Comparison of ENCODE assay signal across 1 cellular context in genomic region chr2:207768168-207768890, GRCh38.
TF ChIP-seq lines count a peak whose summit lies in the region.

No MANE protein-coding gene starts in this region.

TF ChIP-seq in HepG2, 621 proteins besides CTCF, POLR2A, EP300 and RAD21 (continued from another document and continues in another):
- TF ChIP-seq PPARG (CRISPR knock-in tag; conservative IDR thresholded peaks at IDR 0.05) (no peak; the same call in 1 of the 2 replicates), ZNF512 (CRISPR knock-in tag; IDR thresholded peaks at IDR 0.05) (peak; percentile 69; the same call in 1 of the 2 replicates), RAD51 (IDR thresholded peaks at IDR 0.05; ENCODE audit: borderline replicate concordance) (no peak), MXD4 (CRISPR knock-in tag; IDR thresholded peaks at IDR 0.05) (peak; percentile 68; the same call in 1 of the 2 replicates), ZNF281 (CRISPR knock-in tag; IDR thresholded peaks at IDR 0.05; ENCODE audit: borderline replicate concordance) (no peak), ZNF362 (CRISPR knock-in tag; IDR thresholded peaks at IDR 0.05; ENCODE audit: borderline replicate concordance) (peak; percentile 33; the same call in 1 of the 2 replicates), ZNF670 (CRISPR knock-in tag; IDR thresholded peaks at IDR 0.05; ENCODE audit: borderline replicate concordance) (peak; percentile 75; the same call in 1 of the 2 replicates), ZNF780A (CRISPR knock-in tag; IDR thresholded peaks at IDR 0.05) (no peak), ZNF639 (CRISPR knock-in tag; conservative IDR thresholded peaks at IDR 0.05) (0 out of 2 replicates have a peak, but pooled peaks have one; percentile 16), ZMYM2 (CRISPR knock-in tag; IDR thresholded peaks at IDR 0.05) (0 out of 2 replicates have a peak, but pooled peaks have one; percentile 24), ZNF605 (CRISPR knock-in tag; IDR thresholded peaks at IDR 0.05) (no peak; the same call in 1 of the 2 replicates), FIP1L1 (IDR thresholded peaks at IDR 0.05; ENCODE audit: borderline replicate concordance, insufficient read depth, low read depth, low read length) (no peak), PREB (CRISPR knock-in tag; IDR thresholded peaks at IDR 0.05) (no peak), SNAPC5 (CRISPR knock-in tag; IDR thresholded peaks at IDR 0.05; ENCODE audit: borderline replicate concordance) (no peak), RXRA (CRISPR knock-in tag; IDR thresholded peaks at IDR 0.05) (peak; percentile 19; the same call in 1 of the 2 replicates), MIER2 (CRISPR knock-in tag; IDR thresholded peaks at IDR 0.05) (no peak; the same call in 1 of the 2 replicates), BATF2 (CRISPR knock-in tag; IDR thresholded peaks at IDR 0.05) (no peak), TRAFD1 (CRISPR knock-in tag; IDR thresholded peaks at IDR 0.05; ENCODE audit: borderline replicate concordance) (no peak), ZNF484 (CRISPR knock-in tag; IDR thresholded peaks at IDR 0.05; ENCODE audit: borderline replicate concordance, low read depth) (peak; percentile 64; the same call in 1 of the 2 replicates), ZNF713 (CRISPR knock-in tag; IDR thresholded peaks at IDR 0.05) (no peak), EZH2 (conservative IDR thresholded peaks at IDR 0.05; ENCODE audit: low read depth, low read length) (no peak), RELA (CRISPR knock-in tag; IDR thresholded peaks at IDR 0.05) (no peak), HNRNPH1 (optimal IDR thresholded peaks at IDR 0.05; ENCODE audit: low read depth, low read length) (no peak), KDM5B (CRISPR knock-in tag; IDR thresholded peaks at IDR 0.05; ENCODE audit: borderline replicate concordance) (peak; percentile 82), ZBTB2 (CRISPR knock-in tag; IDR thresholded peaks at IDR 0.05; ENCODE audit: low read depth) (no peak; the same call in 1 of the 2 replicates), DZIP1 (CRISPR knock-in tag; IDR thresholded peaks at IDR 0.05) (peak; percentile 64; the same call in 1 of the 2 replicates), RFX1 (IDR thresholded peaks at IDR 0.05) (no peak), HNF4A (CRISPR knock-in tag; IDR thresholded peaks at IDR 0.05) (no peak), KLF16 (CRISPR knock-in tag; IDR thresholded peaks at IDR 0.05) (peak; percentile 49 to 58; a peak in 1 of 4 replicates), BCLAF1 (IDR thresholded peaks at IDR 0.05) (no peak), NR3C1 (CRISPR knock-in tag; IDR thresholded peaks at IDR 0.05) (0 out of 2 replicates have a peak, but pooled peaks have one; percentile 29), ZNF850 (CRISPR knock-in tag; conservative IDR thresholded peaks at IDR 0.05) (no peak), CREBL2 (CRISPR knock-in tag; IDR thresholded peaks at IDR 0.05; ENCODE audit: borderline replicate concordance) (peak; percentile 60; the same call in 1 of the 2 replicates), ZNF335 (CRISPR knock-in tag; IDR thresholded peaks at IDR 0.05) (no peak), AHR (CRISPR knock-in tag; IDR thresholded peaks at IDR 0.05) (0 out of 2 replicates have a peak, but pooled peaks have one; percentile 18), TAF1 (CRISPR knock-in tag; IDR thresholded peaks at IDR 0.05) (peak; percentile 59), HIC2 (CRISPR knock-in tag; IDR thresholded peaks at IDR 0.05; ENCODE audit: low read depth) (no peak), IKZF4 (CRISPR knock-in tag; IDR thresholded peaks at IDR 0.05; ENCODE audit: borderline replicate concordance, low read depth, not compliant biosample characterization) (peak; percentile 26)
